Comparison of ENCODE assay signal across 8 cellular contexts in genomic region chr1:41622859-41623732, GRCh38.
DNase-seq lines count a peak whose midpoint lies in the region; ATAC-seq and TF ChIP-seq lines count a peak whose summit lies in the region.

No MANE protein-coding gene starts in this region.

- H3K4me3 ChIP-seq in choroid plexus epithelial cell (ENCODE audit: low read depth, low read length): no peak overlapping the region
- no peak overlapping the region for H3K4me3 ChIP-seq in thyroid gland (replicated peaks in 1 of 3)
- no peak overlapping the region for H3K4me3 ChIP-seq in upper lobe of right lung

- TF ChIP-seq POLR2A in thyroid gland (IDR thresholded peaks at IDR 0.05): no peak

- H3K4me1 ChIP-seq in thyroid gland (peaks cover 14 to 19% of the 10 kb centered on the region in 2 donors), upper lobe of right lung (peaks cover 37% of the 10 kb centered on the region)

- intact Hi-C loops in thyroid gland (cut with DNase I): no loop called here
- intact Hi-C loops in upper lobe of right lung (cut with DNase I): no loop called here

- TF ChIP-seq CTCF in choroid plexus epithelial cell (conservative IDR thresholded peaks at IDR 0.05; ENCODE audit: low read depth, low read length) (no peak), thyroid gland (IDR thresholded peaks at IDR 0.05) (no peak), upper lobe of right lung (IDR thresholded peaks at IDR 0.05) (no peak)

- DNase-seq in Daoy (ENCODE audit: low read depth) (peak; percentile 18), choroid plexus epithelial cell (ENCODE audit: low read depth) (peak; percentile 16), thyroid gland (no peak), upper lobe of right lung (no peak), HEK293T (ENCODE audit: extremely low spot score) (no peak), HPDE6-E6E7 (ENCODE audit: extremely low spot score) (no peak)

- H3K27ac ChIP-seq in thyroid gland (no peak overlapping the region), upper lobe of right lung (no peak overlapping the region)

- H3K36me3 ChIP-seq in thyroid gland (no peaks in the 10 kb centered on the region), upper lobe of right lung (no peaks in the 10 kb centered on the region)

- H3K9me3 ChIP-seq in thyroid gland: no peaks in the 10 kb centered on the region
- H3K9me3 ChIP-seq in upper lobe of right lung: no peaks in the 10 kb centered on the region

- POLR2A ChIA-PET in HEK293T (lab: Yijun Ruan, JAX): interaction anchor here (1.5 kb wide), 1 partner anchor 10 kb away, joined by 3 read pairs; no protein-coding TSS in a partner anchor

- CTCF ChIA-PET in HEK293T (lab: Yijun Ruan, JAX): no interaction called here

- no peaks in the 10 kb centered on the region for H3K27me3 ChIP-seq in thyroid gland
- no peaks in the 10 kb centered on the region for H3K27me3 ChIP-seq in upper lobe of right lung

- WGBS in thyroid gland, 2 donors: 62 to 71% methylated on average over 6 to 8 of the region's 8 CpGs

- ATAC-seq in GM19452 (IDR thresholded peaks at IDR 0.05; ENCODE audit: unreplicated experiment) (peak; percentile 81), HG03378 (IDR thresholded peaks at IDR 0.05; ENCODE audit: unreplicated experiment) (peak; percentile 72), upper lobe of right lung (no peak)

TF ChIP-seq in HEK293T, 16 proteins besides CTCF, POLR2A, EP300 and RAD21:
- TF ChIP-seq BHLHE40 (IDR thresholded peaks at IDR 0.05; ENCODE audit: borderline replicate concordance) (no peak), ELF4 (IDR thresholded peaks at IDR 0.05) (no peak), TARDBP (IDR thresholded peaks at IDR 0.05) (no peak), FOXM1 (IDR thresholded peaks at IDR 0.05; ENCODE audit: borderline replicate concordance) (no peak), L3MBTL2 (conservative IDR thresholded peaks at IDR 0.05) (no peak), PKNOX1 (IDR thresholded peaks at IDR 0.05) (no peak), SP1 (IDR thresholded peaks at IDR 0.05) (no peak), CTBP1 (IDR thresholded peaks at IDR 0.05; ENCODE audit: borderline replicate concordance) (no peak), ZNF384 (IDR thresholded peaks at IDR 0.05) (no peak), ARNT (IDR thresholded peaks at IDR 0.05) (no peak), HDGF (IDR thresholded peaks at IDR 0.05; ENCODE audit: borderline replicate concordance) (no peak), NFRKB (IDR thresholded peaks at IDR 0.05) (no peak), FOXA1 (IDR thresholded peaks at IDR 0.05) (no peak), SUZ12 (IDR thresholded peaks at IDR 0.05) (no peak), LEF1 (IDR thresholded peaks at IDR 0.05; ENCODE audit: borderline replicate concordance) (no peak)

Comparison
In these comparisons a context has a peak if more than half of its experiments do, and no peak if none do; other contexts are left out.
1. DNase-seq: peak in Daoy (single experiment) and choroid plexus epithelial cell (single experiment); none in thyroid gland (0 of 2), upper lobe of right lung (single experiment), HEK293T (single experiment) and HPDE6-E6E7 (single experiment).